Comparison of ENCODE assay signal across 8 cellular contexts in genomic region chr14:92714739-92715307, GRCh38. TPM values are rescaled to one million over a fixed set of nuclear protein-coding genes. Genes with fewer than 3 reads are reported as not detected.
DNase-seq lines count a peak whose midpoint lies in the region; ATAC-seq, FAIRE-seq and TF ChIP-seq lines count a peak whose summit lies in the region.
"Not testable (repeated sequence)": the region's sequence is repeated elsewhere in the genome, so short reads cannot be mapped to it uniquely, and the experiment has no call there.

No MANE protein-coding gene starts in this region.

- not testable (repeated sequence) for H2AFZ ChIP-seq in HepG2 (ENCODE audit: low read length)

- in situ Hi-C loops in HepG2 (cut with HindIII; ENCODE audit: extremely low pct_ligation_motif_present, low pct_unique_long_range_greater_than_20kb): loop anchor here (5.0 kb wide), 1 partner anchor 67 kb away; no protein-coding TSS in a partner anchor

- H3K27me3 ChIP-seq in A673 (replicated peaks; ENCODE audit: insufficient read depth, low read depth, low read length, poor library complexity); RWPE2 (ENCODE audit: insufficient read depth, poor library complexity, severe bottlenecking); effector memory CD4-positive, alpha-beta T cell (replicated peaks; ENCODE audit: control insufficient read depth, insufficient read depth, low read length, poor library complexity, severe bottlenecking); HepG2 (ENCODE audit: control insufficient read depth in 1 of 2, insufficient read depth in 2 of 2, low read length in 2 of 2): not testable (repeated sequence)

- WGBS in HepG2 (ENCODE audit: low lambda C conversion rate): 73% methylated on average over 7 of the region's 7 CpGs

- BruUV-seq in A673 (replicated peaks; lab: Mats Ljungman, UMichigan); HepG2 (replicated peaks; lab: Mats Ljungman, UMichigan): not testable (repeated sequence)

- TF ChIP-seq EP300 in HepG2 (IDR thresholded peaks at IDR 0.05; ENCODE audit: low read depth in 2 of 2, low read length in 2 of 2); HepG2 (CRISPR knock-in tag; IDR thresholded peaks at IDR 0.05; ENCODE audit: borderline replicate concordance): not testable (repeated sequence)

- not testable (repeated sequence) for H3K36me3 ChIP-seq in A673 (ENCODE audit: insufficient read depth, low read length, poor library complexity, severe bottlenecking); RWPE2 (ENCODE audit: low read depth); effector memory CD4-positive, alpha-beta T cell (ENCODE audit: control insufficient read depth, insufficient read depth, low read length); HepG2 (replicated peaks in 1 of 2; ENCODE audit: control insufficient read depth in 1 of 2, insufficient read depth in 2 of 2, low read length in 2 of 2)

- POLR2A ChIA-PET in A673 (lab: Charles Lee; ENCODE audit: low non-redundant PET); HepG2 (lab: Yijun Ruan, JAX): not testable (repeated sequence)

- peak; percentile 70 for TF ChIP-seq RAD21 in HepG2 (CRISPR knock-in tag; IDR thresholded peaks at IDR 0.05)

- H3K9me3 ChIP-seq in A673 (ENCODE audit: low read depth, low read length, poor library complexity, severe bottlenecking); RWPE2 (ENCODE audit: severe bottlenecking); effector memory CD4-positive, alpha-beta T cell (ENCODE audit: control insufficient read depth, low read length); HepG2 (ENCODE audit: low read length): not testable (repeated sequence)

- FAIRE-seq in HepG2 (lab: Jason Lieb, UNC): peak; percentile 52

- not testable (repeated sequence) for TF ChIP-seq POLR2A in HepG2 (IDR thresholded peaks at IDR 0.05; ENCODE audit: insufficient read depth in 1 of 2, low read depth in 2 of 2, low read length in 2 of 2)

- CTCF ChIA-PET in A673 (lab: Charles Lee) (interaction anchor here (0.6 to 1.2 kb wide), 5 partner anchors 56 to 1777 kb away, joined by 3 to 9 read pairs (median 4); no protein-coding TSS in a partner anchor), HepG2 (lab: Yijun Ruan, JAX; ENCODE audit: low intra/inter-chr PET ratio, low total read pairs) (interaction anchor here (6.0 kb wide), 1 partner anchor 69 kb away, joined by 68 read pairs; no protein-coding TSS in a partner anchor)

- intact Hi-C loops in A673 (cut with micrococcal nuclease; ENCODE audit: unreplicated experiment): loop anchor here (1.0 to 2.0 kb wide), 2 partner anchors 33 to 68 kb away; partner anchors contain the start of gene LGMN
- intact Hi-C loops in HepG2 (cut with micrococcal nuclease; ENCODE audit: unreplicated experiment): loop anchor here (1.0 to 5.0 kb wide), 2 partner anchors 32 to 69 kb away; partner anchors contain the start of gene LGMN

- not testable (repeated sequence) for H4K20me1 ChIP-seq in HepG2 (ENCODE audit: insufficient read depth, low read length)

- not testable (repeated sequence) for H3K4me3 ChIP-seq in A673 (ENCODE audit: low read depth, low read length, poor library complexity, severe bottlenecking); RWPE2 (ENCODE audit: severe bottlenecking); effector memory CD4-positive, alpha-beta T cell (ENCODE audit: insufficient read depth, low read depth, low read length, poor library complexity, severe bottlenecking); HepG2 (replicated peaks in 1 of 3; ENCODE audit: insufficient read depth in 1 of 3, low read depth in 2 of 3, low read length in 3 of 3)

- DNase-seq in A673 (ENCODE audit: low spot score) (peak; percentile 71), NAMALWA (ENCODE audit: low spot score) (peak; percentile 84), RWPE2 (ENCODE audit: low spot score) (peak; percentile 83), activated T-cell treated with anti-CD3 and anti-CD28 coated beads for 24 hours (ENCODE audit: low read depth) (peak; percentile 70), HepG2 (ENCODE audit: low spot score) (peak; percentile 59)
- peak; percentile 35 to 67 (median 46) for DNase-seq in effector memory CD4-positive, alpha-beta T cell
- DNase-seq in stimulated activated CD4-positive, alpha-beta T cell treated with anti-CD3 and anti-CD28 coated beads, Interleukin-2, amount 100 ng/mL, for 24 hours: peak; percentile 90 to 91

- H3K9ac ChIP-seq in HepG2 (ENCODE audit: insufficient read depth, low read depth, low read length): not testable (repeated sequence)

- H3K4me1 ChIP-seq in A673 (ENCODE audit: insufficient read depth, low read length, poor library complexity, severe bottlenecking); RWPE2 (ENCODE audit: insufficient read depth, poor library complexity, severe bottlenecking); effector memory CD4-positive, alpha-beta T cell (ENCODE audit: control insufficient read depth, insufficient read depth, low read length, poor library complexity, severe bottlenecking); HepG2 (ENCODE audit: insufficient read depth, low read length): not testable (repeated sequence)

- ATAC-seq in GM18517 (IDR thresholded peaks at IDR 0.05; ENCODE audit: unreplicated experiment) (peak; percentile 67), RWPE2 (ENCODE audit: low read depth) (peak; percentile 90), HepG2 (peak; percentile 96)

- H3K79me2 ChIP-seq in HepG2 (ENCODE audit: insufficient read depth, low read length): not testable (repeated sequence)

- H3K4me2 ChIP-seq in HepG2 (ENCODE audit: low read depth, low read length): not testable (repeated sequence)

- peak; percentile 83 for TF ChIP-seq CTCF in A673 (conservative IDR thresholded peaks at IDR 0.05; ENCODE audit: low read depth, low read length)
- peak; percentile 89 for TF ChIP-seq CTCF in RWPE2 (IDR thresholded peaks at IDR 0.05; ENCODE audit: poor library complexity, severe bottlenecking)
- peak; percentile 84 for TF ChIP-seq CTCF in HepG2 (CRISPR knock-in tag; IDR thresholded peaks at IDR 0.05)

- H3K27ac ChIP-seq in A673 (ENCODE audit: low read depth, low read length, poor library complexity, severe bottlenecking); RWPE2 (ENCODE audit: poor library complexity, severe bottlenecking); effector memory CD4-positive, alpha-beta T cell (ENCODE audit: insufficient read depth, low read length, poor library complexity, severe bottlenecking); HepG2 (ENCODE audit: extremely low read length, insufficient read depth, low read length): not testable (repeated sequence)

TF ChIP-seq in HepG2, 621 proteins besides CTCF, POLR2A, EP300 and RAD21:
- TF ChIP-seq ZFX (CRISPR knock-in tag; IDR thresholded peaks at IDR 0.05; ENCODE audit: low read depth): peak; percentile 26; the same call in 1 of the 2 replicates
- peak; percentile 35 for TF ChIP-seq TEAD3 (CRISPR knock-in tag; optimal IDR thresholded peaks at IDR 0.05; ENCODE audit: borderline replicate concordance)
- TF ChIP-seq, protein P1, sequence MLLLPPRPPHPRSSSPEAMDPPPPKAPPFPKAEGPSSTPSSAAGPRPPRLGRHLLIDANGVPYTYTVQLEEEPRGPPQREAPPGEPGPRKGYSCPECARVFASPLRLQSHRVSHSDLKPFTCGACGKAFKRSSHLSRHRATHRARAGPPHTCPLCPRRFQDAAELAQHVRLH (CRISPR knock-in tag; IDR thresholded peaks at IDR 0.05; ENCODE audit: borderline replicate concordance, low read depth): 0 out of 2 replicates have a peak, but pooled peaks have one; percentile 27
- TF ChIP-seq XRCC5 (optimal IDR thresholded peaks at IDR 0.05; ENCODE audit: low read length): peak; percentile 28
- TF ChIP-seq SMC3 (IDR thresholded peaks at IDR 0.05; ENCODE audit: low read length): peak; percentile 92
- TF ChIP-seq STAG1 (CRISPR knock-in tag; IDR thresholded peaks at IDR 0.05): peak; percentile 74

RNA-seq across cellular contexts. Expression of gene LGMN, which starts 33.6 kb away (rescaled TPM):
- 34.6 and 39.8 TPM in 2 replicates for total RNA-seq in A673 (2021)
- 10.4 and 28.9 TPM in 2 replicates for total RNA-seq in HepG2 (2016; rRNA removed; fragmentation: Illumina TruSeq; extraction: Trizol)
- total RNA-seq in HepG2 (2016; cell fraction: cytosol; rRNA removed; fragmentation: Illumina TruSeq; extraction: Trizol; ENCODE audit: low read depth): 3.0 and 5.2 TPM in 2 replicates
- 10.1 and 29.2 TPM in 2 replicates for total RNA-seq in HepG2 (2016; cell fraction: insoluble cytoplasmic fraction; rRNA removed; fragmentation: Illumina TruSeq; extraction: Trizol)
- 6.4 and 6.6 TPM in 2 replicates for total RNA-seq in HepG2 (2016; cell fraction: membrane; rRNA removed; fragmentation: Illumina TruSeq; extraction: Trizol)
- 26.8 and 34.0 TPM in 2 replicates for total RNA-seq in HepG2 (2016; cell fraction: nucleus; rRNA removed; fragmentation: Illumina TruSeq; extraction: Trizol)
- polyA plus RNA-seq in HepG2 (2011; rRNA removed): 76.4 and 83.6 TPM in 2 replicates
- polyA plus RNA-seq in HepG2 (2011; cell fraction: cytosol; rRNA removed): 76.0 and 85.2 TPM in 2 replicates
- 50.5 and 61.9 TPM in 2 replicates for polyA plus RNA-seq in HepG2 (2011; cell fraction: nucleus; rRNA removed)
- 45.0 and 57.9 TPM in 2 replicates for polyA plus RNA-seq in HepG2 (2012)
- polyA plus RNA-seq in HepG2 (2016; cell fraction: cytosol; fragmentation: Illumina TruSeq; extraction: Trizol; ENCODE audit: low read depth): 3.5 and 4.0 TPM in 2 replicates
- polyA plus RNA-seq in HepG2 (2016; cell fraction: insoluble cytoplasmic fraction; fragmentation: Illumina TruSeq; extraction: Trizol; ENCODE audit: low read depth): 12.3 and 12.9 TPM in 2 replicates
- polyA plus RNA-seq in HepG2 (2016; cell fraction: membrane; fragmentation: Illumina TruSeq; extraction: Trizol; ENCODE audit: low read depth): 4.3 and 4.4 TPM in 2 replicates
- 46.4 and 49.9 TPM in 2 replicates for polyA plus RNA-seq in HepG2 (2016; cell fraction: nucleus; fragmentation: Illumina TruSeq; extraction: Trizol; ENCODE audit: insufficient read depth, low read depth)
- 30.5 and 33.0 TPM in 2 replicates for polyA minus RNA-seq in HepG2 (2011; rRNA and poly(A)+ RNA removed; ENCODE audit: low replicate concordance)
- 17.5 and 19.4 TPM in 2 replicates for polyA minus RNA-seq in HepG2 (2011; cell fraction: cytosol; rRNA and poly(A)+ RNA removed)
- 14.9 and 23.0 TPM in 2 replicates for polyA minus RNA-seq in HepG2 (2011; cell fraction: nucleus; rRNA and poly(A)+ RNA removed)
